In the genomic region with DNA sequence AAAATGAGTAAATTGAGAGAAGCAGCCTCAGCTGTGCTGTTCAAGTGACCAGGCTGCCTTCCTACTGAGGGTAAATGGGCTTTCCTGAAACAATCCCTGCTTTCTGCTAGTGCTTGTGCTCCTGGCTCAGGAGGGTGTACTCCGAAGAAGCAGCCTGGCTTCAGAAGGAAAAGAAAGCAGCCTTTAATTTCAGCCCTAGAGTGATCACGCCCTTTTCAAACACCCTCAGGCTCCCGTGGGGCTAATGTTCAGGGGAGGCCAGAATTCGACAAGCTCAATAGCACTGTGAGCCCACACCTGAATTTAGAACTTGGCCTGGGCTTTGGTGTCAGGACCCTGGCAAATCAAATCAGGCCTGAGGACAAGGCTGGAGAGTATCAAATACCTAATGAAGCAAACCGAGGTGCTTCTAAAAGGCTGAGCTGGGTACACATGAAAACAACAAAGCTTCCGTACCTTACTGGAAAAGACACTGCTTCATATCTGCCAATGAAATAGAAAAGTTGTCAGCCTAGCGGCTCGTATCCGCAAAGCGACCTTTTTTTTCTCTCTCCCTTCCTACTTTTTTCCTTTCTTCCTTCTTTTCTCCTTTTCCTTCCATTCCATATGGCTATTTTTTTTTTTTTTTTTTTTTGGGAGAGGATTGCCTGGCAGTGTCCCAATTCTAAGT, we compare ENCODE assay signal across 11 cellular contexts.
A peak's percentile ranks its signal among the peaks of the same experiment; 100 is the strongest.
DNase-seq lines count a peak whose midpoint lies in the region; ATAC-seq, FAIRE-seq and TF ChIP-seq lines count a peak whose summit lies in the region.
"Had no signal": no experiment of that assay in that cellular context is flagged by ENCODE, and none has a peak within 500 bp of the region (broad histone marks: within the 10 kb centered on the region; RNA-seq: fewer than 3 reads in every experiment).

No MANE protein-coding gene starts in this region.

- FAIRE-seq in GM12891 (lab: Jason Lieb, UNC) = no peak

- peaks cover 12% of the 10 kb centered on the region for H3K4me1 ChIP-seq in IMR-90 (ENCODE audit: control insufficient read depth, insufficient read depth, low read length)
- no peaks in the 10 kb centered on the region for H3K4me1 ChIP-seq in naive thymus-derived CD4-positive, alpha-beta T cell (ENCODE audit: control insufficient read depth in 2 of 2, insufficient read depth in 2 of 2, low read length in 2 of 2)

- H3K27ac ChIP-seq in IMR-90 (ENCODE audit: insufficient read depth, low read length) = peak overlapping the region; percentile 71
- H3K27ac ChIP-seq in skin epidermis = peak overlapping the region in 20 of 21 experiments; percentile 25 to 86 (median 67)
- H3K27ac ChIP-seq in naive thymus-derived CD4-positive, alpha-beta T cell (ENCODE audit: low read depth, low read length) = no peak overlapping the region

- H4K20me1 ChIP-seq in IMR-90 (ENCODE audit: insufficient read depth, low read length) = no peaks in the 10 kb centered on the region

- dilution Hi-C loops in IMR-90 (cut with HindIII; ENCODE audit: low sequenced_read_pairs, unreplicated experiment) = no loop called here

- ATAC-seq in IMR-90 (ENCODE audit: low read depth) = 0 out of 2 replicates have a peak, but pooled peaks have one; percentile 10
- ATAC-seq in naive thymus-derived CD4-positive, alpha-beta T cell = no peak

- H3K27ac Mint-ChIP-seq in naive thymus-derived CD4-positive, alpha-beta T cell = no peak overlapping the region

- no peaks in the 10 kb centered on the region for H3K9me3 ChIP-seq in IMR-90 (ENCODE audit: control insufficient read depth, insufficient read depth, low read length)
- no peaks in the 10 kb centered on the region for H3K9me3 ChIP-seq in naive thymus-derived CD4-positive, alpha-beta T cell (ENCODE audit: control insufficient read depth in 2 of 3, low read length in 3 of 3)
- H3K9me3 ChIP-seq: HAP-1 had no signal

- peak overlapping the region; percentile 11 for H2AK9ac ChIP-seq in IMR-90 (replicated peaks; ENCODE audit: low read depth, low read length, poor library complexity)

- H3K56ac ChIP-seq in IMR-90 (ENCODE audit: extremely low read depth, insufficient read depth, low read length) = peak overlapping the region; percentile 11; the same call in 1 of the 2 replicates

- peaks cover 2% of the 10 kb centered on the region; the same call in 1 of the 2 replicates for H3K36me3 ChIP-seq in IMR-90 (ENCODE audit: control insufficient read depth, insufficient read depth, low read length)
- no peaks in the 10 kb centered on the region for H3K36me3 ChIP-seq in naive thymus-derived CD4-positive, alpha-beta T cell (ENCODE audit: control insufficient read depth in 2 of 3, insufficient read depth in 3 of 3, low read length in 3 of 3)
- H3K36me3 ChIP-seq: HAP-1 had no signal

- H2BK15ac ChIP-seq in IMR-90 (ENCODE audit: low read depth, low read length) = peak overlapping the region; percentile 35; the same call in 2 of the 3 replicates

- POLR2A ChIA-PET in IMR-90 (lab: Charles Lee; ENCODE audit: unreplicated experiment) = interaction anchor here (0.6 kb wide), 1 partner anchor 311 kb away, joined by 6 read pairs; no protein-coding TSS in a partner anchor
- POLR2A ChIA-PET in naive thymus-derived CD4-positive, alpha-beta T cell (lab: Charles Lee) = no interaction called here

- no peak for TF ChIP-seq RAD21 in IMR-90 (IDR thresholded peaks at IDR 0.05; ENCODE audit: low read length)

- H3K4me3 Mint-ChIP-seq in naive thymus-derived CD4-positive, alpha-beta T cell = no peak overlapping the region

- no peaks in the 10 kb centered on the region; a peak in 1 of 4 replicates for H3K79me1 ChIP-seq in IMR-90 (ENCODE audit: low read depth in 1 of 2, low read length in 2 of 2)

- peak overlapping the region; percentile 90 for H3K18ac ChIP-seq in IMR-90 (ENCODE audit: low read depth, low read length)

- TF ChIP-seq CTCF in IMR-90 (conservative IDR thresholded peaks at IDR 0.05; ENCODE audit: low read depth, low read length) = no peak
- no peak for TF ChIP-seq CTCF in astrocyte of the spinal cord (IDR thresholded peaks at IDR 0.05; ENCODE audit: low read depth, low read length)

- in situ Hi-C loops in IMR-90 (cut with MboI; ENCODE audit: low sequenced_read_pairs) = no loop called here
- in situ Hi-C loops in astrocyte of the spinal cord (cut with HindIII; ENCODE audit: low sequenced_read_pairs) = no loop called here
- in situ Hi-C loops in ACHN (cut with HindIII; ENCODE audit: low pct_ligation_motif_present, low pct_unique_long_range_greater_than_20kb, low sequenced_read_pairs) = no loop called here

- peak overlapping the region; percentile 91 for H2BK20ac ChIP-seq in IMR-90 (ENCODE audit: low read depth, low read length)

- peak overlapping the region; percentile 95 for H4K5ac ChIP-seq in IMR-90 (ENCODE audit: low read depth, low read length)

- DNase-seq in IMR-90 (no peak), astrocyte of the spinal cord (ENCODE audit: low read depth, low spot score) (peak; percentile 28), inferior parietal cortex (ENCODE audit: extremely low spot score) (peak; percentile 14), GM12891 (ENCODE audit: insufficient read length, low spot score) (no peak), dedifferentiated amniotic fluid mesenchymal stem cell (ENCODE audit: extremely low spot score) (no peak), ACHN (no peak)
- DNase-seq in naive thymus-derived CD4-positive, alpha-beta T cell = no peak
- DNase-seq: KG1; stimulated activated CD8-positive, alpha-beta memory T cell treated with anti-CD3 and anti-CD28 coated beads, Interleukin-4, amount 100 ng/mL, for 48 hours had no signal

- H3K36me3 Mint-ChIP-seq in naive thymus-derived CD4-positive, alpha-beta T cell = no peaks in the 10 kb centered on the region

- H4K91ac ChIP-seq in IMR-90 (ENCODE audit: insufficient read depth, low read depth, low read length) = peak overlapping the region; percentile 91

- H3K27me3 Mint-ChIP-seq in naive thymus-derived CD4-positive, alpha-beta T cell = peaks cover 0 to 5% (median 0%) of the 10 kb centered on the region in 5 donors

- peak overlapping the region; percentile 50 for H3K23ac ChIP-seq in IMR-90 (ENCODE audit: low read depth, low read length)

- H3K4me1 Mint-ChIP-seq in naive thymus-derived CD4-positive, alpha-beta T cell = peaks cover 0 to 3% (median 0%) of the 10 kb centered on the region in 7 donors

- H3K4ac ChIP-seq in IMR-90 (ENCODE audit: low read depth, low read length) = peak overlapping the region; percentile 87

- no TSS peak for BruUV-seq in IMR-90 (replicated peaks; lab: Mats Ljungman, UMichigan)

- H2BK120ac ChIP-seq in IMR-90 (ENCODE audit: low read depth, low read length) = peak overlapping the region; percentile 87

- no peaks in the 10 kb centered on the region for H3K27me3 ChIP-seq in IMR-90 (ENCODE audit: control insufficient read depth, insufficient read depth, low read length)
- H3K27me3 ChIP-seq in naive thymus-derived CD4-positive, alpha-beta T cell (ENCODE audit: control insufficient read depth in 2 of 2, insufficient read depth in 2 of 2, low read length in 2 of 2) = no peaks in the 10 kb centered on the region

- no peak overlapping the region for H3K4me3 ChIP-seq in IMR-90 (ENCODE audit: insufficient read depth, low read depth, low read length)
- H3K4me3 ChIP-seq in astrocyte of the spinal cord (ENCODE audit: low read depth, low read length) = no peak overlapping the region
- no peak overlapping the region for H3K4me3 ChIP-seq in skin epidermis
- no peak overlapping the region for H3K4me3 ChIP-seq in naive thymus-derived CD4-positive, alpha-beta T cell (ENCODE audit: low read length)
- H3K4me3 ChIP-seq: HAP-1 had no signal

- CTCF ChIA-PET in IMR-90 (lab: Yijun Ruan, JAX) = interaction anchor here (0.7 to 1.0 kb wide), 2 partner anchors 13 to 134 kb away, joined by 3 read pairs; no protein-coding TSS in a partner anchor
- CTCF ChIA-PET in naive thymus-derived CD4-positive, alpha-beta T cell (lab: Charles Lee) = no interaction called here

- H3K4me2 ChIP-seq in IMR-90 (ENCODE audit: low read depth, low read length) = no peak overlapping the region

- WGBS in IMR-90 (ENCODE audit: extremely low coverage in 2 of 2, insufficient read length in 1 of 2), 2 experiments = 59% methylated on average over 4 of the region's 10 CpGs; no CpG with 5 or more reads in 1 of the 2 experiments

- peak overlapping the region; percentile 41 for H3K9ac ChIP-seq in IMR-90 (ENCODE audit: low read depth, low read length)

- peak overlapping the region; percentile 73 for H3K14ac ChIP-seq in IMR-90 (replicated peaks; ENCODE audit: low read depth, low read length)

- intact Hi-C loops in IMR-90 (cut with micrococcal nuclease) = no loop called here
- intact Hi-C loops in naive thymus-derived CD4-positive, alpha-beta T cell (cut with micrococcal nuclease) = no loop called here

- no peak for TF ChIP-seq POLR2A in IMR-90 (IDR thresholded peaks at IDR 0.05; ENCODE audit: low read depth, low read length)
- no peak for TF ChIP-seq POLR2A in GM12891 (IDR thresholded peaks at IDR 0.05; ENCODE audit: low read depth, low read length)

- H2AFZ ChIP-seq in IMR-90 (replicated peaks; ENCODE audit: low read length, poor library complexity) = peak overlapping the region; percentile 64

- H3K9me3 Mint-ChIP-seq in naive thymus-derived CD4-positive, alpha-beta T cell = peaks cover 0 to 4% (median 0%) of the 10 kb centered on the region in 11 donors

- H2AK5ac ChIP-seq in IMR-90 (ENCODE audit: low read depth, low read length) = peak overlapping the region; percentile 53; the same call in 1 of the 2 replicates

- H4K8ac ChIP-seq in IMR-90 (ENCODE audit: low read depth in 2 of 2, low read length in 2 of 2) = peak overlapping the region; percentile 50 to 73

- H2BK5ac ChIP-seq in IMR-90 (ENCODE audit: low read depth, low read length, poor library complexity, severe bottlenecking) = peak overlapping the region; percentile 92

- peaks cover 5% of the 10 kb centered on the region; the same call in 1 of the 2 replicates for H3K9me1 ChIP-seq in IMR-90 (ENCODE audit: insufficient read depth, low read length)

TF ChIP-seq in IMR-90, 13 proteins besides CTCF, POLR2A, EP300 and RAD21 (continues in another document):
- TF ChIP-seq RFX5 (IDR thresholded peaks at IDR 0.05; ENCODE audit: low read depth, low read length) = no peak
- TF ChIP-seq SMC3 (IDR thresholded peaks at IDR 0.05; ENCODE audit: low read depth, low read length) = no peak
- TF ChIP-seq NFE2L2 (IDR thresholded peaks at IDR 0.05; ENCODE audit: low read depth, low read length) = no peak
- no peak for TF ChIP-seq MAZ (IDR thresholded peaks at IDR 0.05; ENCODE audit: borderline replicate concordance, low read depth, low read length)
- no peak for TF ChIP-seq MAFK (IDR thresholded peaks at IDR 0.05; ENCODE audit: low read depth, low read length)
- TF ChIP-seq CEBPB (IDR thresholded peaks at IDR 0.05; ENCODE audit: low read depth, low read length) = no peak

TF ChIP-seq in GM12891, 5 proteins besides CTCF, POLR2A, EP300 and RAD21:
- TF ChIP-seq TAF1 (IDR thresholded peaks at IDR 0.05; ENCODE audit: low read depth, low read length) (no peak), SPI1 (IDR thresholded peaks at IDR 0.05; ENCODE audit: low read depth, low read length) (no peak), POU2F2 (IDR thresholded peaks at IDR 0.05; ENCODE audit: low read depth, low read length) (no peak)

Comparison
In these comparisons a context has a peak if more than half of its experiments do, and no peak if none do; other contexts are left out.
1. DNase-seq: peak in astrocyte of the spinal cord (single experiment) and inferior parietal cortex (single experiment); none in IMR-90 (single experiment), GM12891 (single experiment), dedifferentiated amniotic fluid mesenchymal stem cell (single experiment), ACHN (single experiment) and naive thymus-derived CD4-positive, alpha-beta T cell (0 of 9).